Comparison of ENCODE assay signal across 31 cellular contexts in the genomic region with DNA sequence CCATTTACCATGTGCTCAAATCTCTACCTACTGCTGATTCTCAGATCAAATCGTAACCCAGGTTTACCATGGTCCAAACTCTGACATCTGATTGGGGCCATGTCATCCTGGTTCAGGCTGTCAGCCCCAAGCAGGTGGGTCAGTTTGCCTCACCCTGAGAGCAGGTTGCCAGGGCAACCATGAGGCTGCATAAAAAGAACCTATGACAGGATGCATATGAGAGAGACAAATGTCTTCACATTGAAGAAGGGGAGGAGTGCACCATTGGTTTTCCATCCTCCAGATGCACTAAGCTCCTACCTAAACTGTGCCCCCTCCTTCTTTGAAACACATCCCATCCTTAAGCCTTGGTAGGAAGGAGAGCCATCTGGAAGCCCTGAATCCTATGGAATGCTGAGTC. TPM values are rescaled to one million over a fixed set of nuclear protein-coding genes. Genes with fewer than 3 reads are reported as not detected.
DNase-seq lines count a peak whose midpoint lies in the region; ATAC-seq, FAIRE-seq and TF ChIP-seq lines count a peak whose summit lies in the region.
"Had no signal": no experiment of that assay in that cellular context is flagged by ENCODE, and none has a peak within 500 bp of the region (broad histone marks: within the 10 kb centered on the region; RNA-seq: fewer than 3 reads in every experiment).

No MANE protein-coding gene starts in this region.

- H3K36me3 ChIP-seq in K562 (ENCODE audit: control insufficient read depth, insufficient read depth, low read length) (no peaks in the 10 kb centered on the region), osteoblast (ENCODE audit: insufficient read depth, low read length) (no peaks in the 10 kb centered on the region)
- H3K36me3 ChIP-seq: BLaER1 treated with 17β-estradiol and CSF1 and Interleukin-3, amounts not matched to agents 10 nM and 100 nM had no signal

- no peaks in the 10 kb centered on the region for H3K9me3 ChIP-seq in K562 (replicated peaks; ENCODE audit: control insufficient read depth, insufficient read depth, low read depth, low read length)
- H3K9me3 ChIP-seq in osteoblast (ENCODE audit: low read depth, low read length): no peaks in the 10 kb centered on the region
- H3K9me3 ChIP-seq: BLaER1 treated with 17β-estradiol and CSF1 and Interleukin-3, amounts not matched to agents 10 nM and 100 nM; SK-N-SH had no signal

- whole genome bisulfite sequencing in K562 (ENCODE audit: insufficient coverage, low coverage, missing lambda C conversion rate): 0% methylated on average over 1 of the region's 1 CpG

- peaks cover 0 to 4% of the 10 kb centered on the region in 2 experiments; a peak in 1 of 5 replicates for H3K4me1 ChIP-seq in K562 (replicated peaks in 1 of 2; ENCODE audit: control insufficient read depth in 2 of 2, insufficient read depth in 2 of 2, low read length in 2 of 2)
- H3K4me1 ChIP-seq in osteoblast (ENCODE audit: insufficient read depth, low read length): no peaks in the 10 kb centered on the region

- no peak for TF ChIP-seq EP300 in K562 (IDR thresholded peaks at IDR 0.05; ENCODE audit: low read length)

- no peaks in the 10 kb centered on the region for H3K79me2 ChIP-seq in K562 (ENCODE audit: control insufficient read depth, insufficient read depth, low read length)
- no peaks in the 10 kb centered on the region for H3K79me2 ChIP-seq in osteoblast (ENCODE audit: insufficient read depth, low read length)

- H3K27me3 ChIP-seq in K562 (ENCODE audit: control insufficient read depth in 2 of 2, insufficient read depth in 2 of 2, low read length in 2 of 2): no peaks in the 10 kb centered on the region; a peak in 2 of 5 replicates
- peaks cover 5% of the 10 kb centered on the region for H3K27me3 ChIP-seq in osteoblast (ENCODE audit: insufficient read depth, low read length)
- H3K27me3 ChIP-seq: BLaER1 treated with 17β-estradiol and CSF1 and Interleukin-3, amounts not matched to agents 10 nM and 100 nM had no signal

- no peak overlapping the region for H3K9ac ChIP-seq in K562 (ENCODE audit: insufficient read depth in 1 of 2, low read depth in 2 of 2, low read length in 2 of 2)
- H3K9ac ChIP-seq: BLaER1 treated with 17β-estradiol and CSF1 and Interleukin-3, amounts not matched to agents 10 nM and 100 nM; SK-N-SH had no signal

- TF ChIP-seq POLR2A in K562 (conservative IDR thresholded peaks at IDR 0.05): no peak

- TF ChIP-seq RAD21 in K562 (CRISPR knock-in tag; conservative IDR thresholded peaks at IDR 0.05 in 1 of 2, IDR thresholded peaks at IDR 0.05 in 1 of 2): no peak

- TF ChIP-seq CTCF in K562 (IDR thresholded peaks at IDR 0.05 in 2 of 3, conservative IDR thresholded peaks at IDR 0.05 in 1 of 3; ENCODE audit: insufficient read depth in 2 of 3, low read depth in 1 of 3, low read length in 3 of 3) (no peak), osteoblast (IDR thresholded peaks at IDR 0.05; ENCODE audit: extremely low read depth, low read depth, low read length) (no peak)

- no peaks in the 10 kb centered on the region for H4K20me1 ChIP-seq in K562 (replicated peaks; ENCODE audit: control insufficient read depth, insufficient read depth, low read length)
- H4K20me1 ChIP-seq in osteoblast (ENCODE audit: insufficient read depth, low read length): no peaks in the 10 kb centered on the region
- H4K20me1 ChIP-seq: BLaER1 treated with 17β-estradiol and CSF1 and Interleukin-3, amounts not matched to agents 10 nM and 100 nM had no signal

- CTCF ChIA-PET in K562 (lab: Yijun Ruan, JAX; ENCODE audit: low intra/inter-chr PET ratio): no interaction called here

- H3K9me1 ChIP-seq in K562 (ENCODE audit: control insufficient read depth, insufficient read depth, low read length): no peaks in the 10 kb centered on the region

- H3K27ac ChIP-seq in K562 (ENCODE audit: extremely low read depth, low read depth, low read length): no peak overlapping the region
- H3K27ac ChIP-seq in osteoblast (ENCODE audit: low read depth, low read length): no peak overlapping the region
- H3K27ac ChIP-seq: BLaER1 treated with 17β-estradiol and CSF1 and Interleukin-3, amounts not matched to agents 10 nM and 100 nM had no signal

- H2AFZ ChIP-seq in K562 (ENCODE audit: low read depth, low read length) (no peak overlapping the region), osteoblast (ENCODE audit: low read length) (no peak overlapping the region)

- DNase-seq in NCI-H82 (lab: John Stamatoyannopoulos, UW): peak; percentile 17
- DNase-seq in NCI-H82 treated with DMSO at 0.1 percent for 48 hours (lab: John Stamatoyannopoulos, UW; ENCODE audit: unreplicated experiment): no peak
- peak; percentile 13 for DNase-seq in NAMALWA (ENCODE audit: low spot score)
- no peak for DNase-seq in K562 (ENCODE audit: extremely low read depth in 1 of 4, low spot score in 3 of 4)
- peak; percentile 11 for DNase-seq in osteoblast (ENCODE audit: insufficient read length, low spot score, missing footprints)
- no peak for DNase-seq in AG20443 (ENCODE audit: low spot score)
- no peak for DNase-seq in stimulated activated naive CD4-positive, alpha-beta T cell (lab: John Stamatoyannopoulos, UW)
- DNase-seq: AML-193; CD4-positive, alpha-beta T cell; DMS79; EL; GF-D8; Kasumi-1; NCI-H1105; NCI-H2081; NCI-H2171 treated with DMSO at 0.1 percent for 48 hours; NCI-H345; NCI-H510A treated with DMSO at 0.1 percent for 48 hours; NCI-H774; SK-N-SH; SW 1271 had no signal

- no peak overlapping the region for H3K4me3 ChIP-seq in K562
- no peak overlapping the region for H3K4me3 ChIP-seq in osteoblast (ENCODE audit: insufficient read depth, low read length)
- H3K4me3 ChIP-seq: BLaER1 treated with 17β-estradiol and CSF1 and Interleukin-3, amounts not matched to agents 10 nM and 100 nM had no signal

- intact Hi-C loops in K562 (cut with micrococcal nuclease): no loop called here

- in situ Hi-C loops in K562 (cut with MboI): no loop called here

- FAIRE-seq in K562 (lab: Jason Lieb, UNC): no peak
- FAIRE-seq: A204.1, GM12892, GM19239, H54, HepG2 had no signal

- no peak overlapping the region for H3K4me2 ChIP-seq in K562 (ENCODE audit: insufficient read depth, low read length)
- no peak overlapping the region for H3K4me2 ChIP-seq in osteoblast (ENCODE audit: insufficient read depth, low read length)
- H3K4me2 ChIP-seq: BLaER1 treated with 17β-estradiol and CSF1 and Interleukin-3, amounts not matched to agents 10 nM and 100 nM; SK-N-SH had no signal

- POLR2A ChIA-PET in K562 (lab: Yijun Ruan, JAX): interaction anchor here (1.4 kb wide), 1 partner anchor 9 kb away, joined by 5 read pairs; no protein-coding TSS in a partner anchor

- ATAC-seq in K562 (no peak), GM18909 (IDR thresholded peaks at IDR 0.05; ENCODE audit: poor library complexity, unreplicated experiment) (no peak)
- ATAC-seq: HepG2 had no signal

- BruUV-seq in K562 (replicated peaks; lab: Mats Ljungman, UMichigan): no TSS peak

TF ChIP-seq in K562, 482 proteins besides CTCF, POLR2A, EP300 and RAD21 (continues in another document):
- no peak for TF ChIP-seq MIER1 (IDR thresholded peaks at IDR 0.05; ENCODE audit: low read depth)
- TF ChIP-seq HOXB6 (CRISPR knock-in tag; IDR thresholded peaks at IDR 0.05; ENCODE audit: borderline replicate concordance): no peak

RNA-seq across cellular contexts. Expression of a gene that starts 10.2 kb away (rescaled TPM):
- total RNA-seq in K562 (2011; cell fraction: chromatin; rRNA removed; ENCODE audit: low replicate concordance): not detected in 2 replicates
- not detected in 2 replicates for total RNA-seq in K562 (2011; cell fraction: nucleolus; rRNA removed)
- total RNA-seq in K562 (2011; cell fraction: nucleoplasm; rRNA removed): not detected in 2 replicates
- not detected in 2 replicates for total RNA-seq in K562 (2014; rRNA removed)
- total RNA-seq in K562 (2014; rRNA removed; fragmentation: Illumina TruSeq; extraction: Trizol): not detected in 2 replicates
- not detected in 2 replicates for total RNA-seq in K562 (2015; rRNA removed; fragmentation: Illumina TruSeq; extraction: Trizol)
- total RNA-seq in K562 (2021): 6.6 and 8.8 TPM in 2 replicates
- not detected in 2 replicates for polyA plus RNA-seq in K562 (2011; rRNA removed)
- polyA plus RNA-seq in K562 (2011; cell fraction: cytosol; rRNA removed): not detected in 2 replicates
- polyA plus RNA-seq in K562 (2011; cell fraction: nucleus; rRNA removed): 0.27 TPM in 1 of 2 replicates, not detected in the other
- 0.86 TPM in 1 of 2 replicates, not detected in the other for polyA plus RNA-seq in K562 (2012)
- polyA plus RNA-seq in K562 (2014; fragmentation: Illumina TruSeq; extraction: Trizol): not detected in 2 replicates
- under 1 TPM; 0.07 to 0.20 TPM for polyA plus RNA-seq in K562 (2014; fragmentation: Nextera tagmentation; extraction: Ambion mirVana)
- polyA plus RNA-seq in K562 (2014; rRNA removed): not detected in 2 replicates
- not detected in 2 replicates for polyA minus RNA-seq in K562 (2011; rRNA and poly(A)+ RNA removed)
- not detected in 2 replicates for polyA minus RNA-seq in K562 (2011; cell fraction: cytosol; rRNA and poly(A)+ RNA removed)
- polyA minus RNA-seq in K562 (2011; cell fraction: nucleus; rRNA and poly(A)+ RNA removed): not detected in 2 replicates
- not detected in 2 replicates for total RNA-seq in osteoblast
- total RNA-seq: CD4-positive, alpha-beta T cell; HepG2; HT1080; M059J had no signal
- polyA plus RNA-seq: AG04450, HepG2, SK-N-SH had no signal

RNA-seq across cellular contexts. Expression of a gene that starts 11.3 kb away (rescaled TPM):
- total RNA-seq in K562 (2011; cell fraction: chromatin; rRNA removed; ENCODE audit: low replicate concordance): 2.5 TPM in 1 of 2 replicates, not detected in the other
- 4.6 and 6.2 TPM in 2 replicates for total RNA-seq in K562 (2011; cell fraction: nucleolus; rRNA removed)
- total RNA-seq in K562 (2011; cell fraction: nucleoplasm; rRNA removed): 3.5 and 4.8 TPM in 2 replicates
- 1.1 and 1.7 TPM in 2 replicates for total RNA-seq in K562 (2014; rRNA removed)
- 2.4 and 2.5 TPM in 2 replicates for total RNA-seq in K562 (2014; rRNA removed; fragmentation: Illumina TruSeq; extraction: Trizol)
- 1.3 and 2.4 TPM in 2 replicates for total RNA-seq in K562 (2015; rRNA removed; fragmentation: Illumina TruSeq; extraction: Trizol)
- 23.9 and 30.1 TPM in 2 replicates for total RNA-seq in K562 (2021)
- 3.8 and 6.4 TPM in 2 replicates for polyA plus RNA-seq in K562 (2011; rRNA removed)
- 9.3 and 14.7 TPM in 2 replicates for polyA plus RNA-seq in K562 (2011; cell fraction: cytosol; rRNA removed)
- polyA plus RNA-seq in K562 (2011; cell fraction: nucleus; rRNA removed): 4.3 and 5.0 TPM in 2 replicates
- 6.6 and 43.8 TPM in 2 replicates for polyA plus RNA-seq in K562 (2012)
- 4.7 and 6.2 TPM in 2 replicates for polyA plus RNA-seq in K562 (2014; fragmentation: Illumina TruSeq; extraction: Trizol)
- 10 to 100 TPM in 1 of 2 experiments, 1 to 10 TPM in 1; 9.5 to 16.4 TPM for polyA plus RNA-seq in K562 (2014; fragmentation: Nextera tagmentation; extraction: Ambion mirVana)
- polyA plus RNA-seq in K562 (2014; rRNA removed): 1.4 and 1.6 TPM in 2 replicates
- polyA minus RNA-seq in K562 (2011; rRNA and poly(A)+ RNA removed): 2.8 and 3.7 TPM in 2 replicates
- 4.5 and 5.4 TPM in 2 replicates for polyA minus RNA-seq in K562 (2011; cell fraction: cytosol; rRNA and poly(A)+ RNA removed)
- 0.67 and 1.4 TPM in 2 replicates for polyA minus RNA-seq in K562 (2011; cell fraction: nucleus; rRNA and poly(A)+ RNA removed)
- total RNA-seq in osteoblast: not detected in 2 replicates
- total RNA-seq: CD4-positive, alpha-beta T cell; HepG2; HT1080; M059J had no signal
- polyA plus RNA-seq: AG04450, HepG2, SK-N-SH had no signal

Comparison
In these comparisons a context has a peak if more than half of its experiments do, and no peak if none do; other contexts are left out.
1. DNase-seq: peak in NCI-H82 (single experiment), NAMALWA (single experiment) and osteoblast (single experiment); none in NCI-H82 treated with DMSO at 0.1 percent for 48 hours (single experiment), K562 (0 of 4), AG20443 (single experiment) and stimulated activated naive CD4-positive, alpha-beta T cell (0 of 6).